ENCODE assay signal across 19 cellular contexts in the genomic region with DNA sequence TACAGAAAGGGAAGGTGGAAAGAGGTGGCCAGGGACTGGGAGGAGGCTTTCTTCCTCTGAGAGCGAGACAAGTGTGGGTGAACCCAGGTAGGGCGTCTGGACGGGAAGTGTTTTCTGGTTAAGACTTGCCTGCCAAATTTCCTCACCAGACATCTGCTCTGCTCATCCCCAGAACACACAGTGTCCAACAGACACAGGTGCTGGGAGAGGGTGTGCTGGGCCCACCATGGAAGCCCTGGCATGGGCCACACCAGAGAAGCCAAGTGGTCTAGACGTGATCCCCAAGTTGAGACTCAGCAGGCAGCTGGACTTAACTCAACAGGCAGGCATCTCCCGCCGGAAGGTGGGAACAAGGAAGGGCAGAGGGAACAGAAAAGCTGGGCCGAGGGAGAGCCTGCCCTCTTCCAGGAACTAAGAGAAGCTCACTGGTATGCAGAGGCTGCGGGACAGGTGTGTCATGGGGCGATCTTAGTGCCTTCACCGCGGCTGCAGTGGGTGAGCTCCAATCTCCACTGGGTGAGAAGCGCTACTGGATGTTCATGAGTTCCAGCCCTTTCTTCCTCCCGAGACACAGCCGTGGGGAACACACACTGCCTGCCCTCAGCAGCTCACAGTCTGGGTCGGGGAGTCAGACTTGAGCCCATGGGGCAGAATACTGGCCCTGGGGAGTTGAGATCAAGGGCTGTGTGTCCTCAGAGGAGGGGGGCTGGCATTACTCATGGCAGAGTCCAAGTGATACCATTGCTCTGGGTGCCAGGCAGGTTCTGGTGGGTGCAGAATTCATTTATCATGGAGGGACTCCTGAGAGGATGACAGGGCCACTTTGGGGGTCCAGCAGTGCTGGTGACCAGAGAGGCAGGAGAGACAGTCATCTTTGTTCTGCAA.
"Had no signal": no experiment of that assay in that cellular context is flagged by ENCODE, and none has a peak within 500 bp of the region (broad histone marks: within the 10 kb centered on the region; RNA-seq: fewer than 3 reads in every experiment).

No MANE protein-coding gene starts in this region.

- H3K36me3 Mint-ChIP-seq: activated CD4-positive, alpha-beta memory T cell treated with anti-CD3 and anti-CD28 coated beads for 36 hours; activated naive CD8-positive, alpha-beta T cell treated with anti-CD3 and anti-CD28 coated beads for 36 hours; mesothelial cell of epicardium; natural killer cell treated with Interleukin-12 subunit alpha and Interleukin-12 subunit beta and Interleukin-15 and Interleukin-18, amount 100 ng/mL, for 72 hours had no signal

- H3K4me3 ChIP-seq: cardiac muscle cell, lower lobe of right lung, skin epidermis, thoracic aorta, uterus had no signal

- H3K9me3 Mint-ChIP-seq: activated CD4-positive, alpha-beta memory T cell treated with anti-CD3 and anti-CD28 coated beads for 36 hours; activated naive CD8-positive, alpha-beta T cell treated with anti-CD3 and anti-CD28 coated beads for 36 hours; mesothelial cell of epicardium; natural killer cell treated with Interleukin-12 subunit alpha and Interleukin-12 subunit beta and Interleukin-15 and Interleukin-18, amount 100 ng/mL, for 72 hours had no signal

- H3K27ac ChIP-seq: cardiac muscle cell, epithelial cell of prostate, lower lobe of right lung, skin epidermis, thoracic aorta, uterus had no signal

- H3K4me1 ChIP-seq: lower lobe of right lung, uterus had no signal

- H3K4me1 Mint-ChIP-seq: activated naive CD8-positive, alpha-beta T cell treated with anti-CD3 and anti-CD28 coated beads for 36 hours had no signal

- H3K9me3 ChIP-seq: lower lobe of right lung, thoracic aorta, uterus had no signal

- H3K4me3 Mint-ChIP-seq: activated CD4-positive, alpha-beta memory T cell treated with anti-CD3 and anti-CD28 coated beads for 36 hours; activated naive CD8-positive, alpha-beta T cell treated with anti-CD3 and anti-CD28 coated beads for 36 hours; mesothelial cell of epicardium; natural killer cell treated with Interleukin-12 subunit alpha and Interleukin-12 subunit beta and Interleukin-15 and Interleukin-18, amount 100 ng/mL, for 72 hours had no signal

- H3K36me3 ChIP-seq: cardiac muscle cell, lower lobe of right lung, thoracic aorta, uterus had no signal

- ATAC-seq: left colon, lower lobe of right lung had no signal

- H3K27me3 ChIP-seq: cardiac muscle cell had no signal

- H3K27ac Mint-ChIP-seq: activated CD4-positive, alpha-beta memory T cell treated with anti-CD3 and anti-CD28 coated beads for 36 hours; activated naive CD8-positive, alpha-beta T cell treated with anti-CD3 and anti-CD28 coated beads for 36 hours; mesothelial cell of epicardium; natural killer cell treated with Interleukin-12 subunit alpha and Interleukin-12 subunit beta and Interleukin-15 and Interleukin-18, amount 100 ng/mL, for 72 hours had no signal

- H3K27me3 Mint-ChIP-seq: activated naive CD8-positive, alpha-beta T cell treated with anti-CD3 and anti-CD28 coated beads for 36 hours had no signal

- DNase-seq: activated CD4-positive, alpha-beta memory T cell treated with anti-CD3 and anti-CD28 coated beads for 36 hours; activated CD4-positive, alpha-beta T cell treated with anti-CD3 and anti-CD28 coated beads for 4 hours; activated gamma-delta T cell; activated naive CD8-positive, alpha-beta T cell treated with anti-CD3 and anti-CD28 coated beads for 36 hours; activated T-cell treated with anti-CD3 and anti-CD28 coated beads, Interleukin-2, amount 50 U/mL, for 48 hours; amniotic stem cell; foreskin fibroblast; left colon; lower lobe of right lung; stimulated activated CD4-positive, alpha-beta T cell treated with anti-CD3 and anti-CD28 coated beads, Interleukin-15, amount 100 ng/mL, for 24 hours; stimulated activated CD4-positive, alpha-beta T cell treated with anti-CD3 and anti-CD28 coated beads, Interleukin-2, amount 100 ng/mL, for 48 hours; T-helper 2 cell had no signal
